Comparison of ENCODE assay signal across 8 cellular contexts in the genomic region with DNA sequence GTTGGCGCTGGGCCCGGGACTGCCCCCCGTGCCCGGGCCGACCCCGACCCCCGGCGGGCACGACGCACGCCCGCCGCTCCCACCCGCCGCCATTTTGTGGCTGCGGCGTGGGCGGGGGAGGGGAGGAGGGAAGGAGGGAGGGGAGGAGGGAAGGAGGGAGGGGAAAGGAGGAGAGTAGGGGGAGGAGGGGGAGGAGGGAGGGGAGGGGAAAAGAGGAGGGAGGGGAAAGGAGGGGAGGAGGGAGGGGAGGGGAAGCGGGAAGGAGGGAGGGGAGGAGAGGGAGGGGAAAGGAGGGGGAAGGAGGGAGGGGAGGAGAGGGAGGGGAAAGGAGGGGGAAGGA. TPM values are rescaled to one million over a fixed set of nuclear protein-coding genes. Genes with fewer than 3 reads are reported as not detected.
A peak's percentile ranks its signal among the peaks of the same experiment; 100 is the strongest.
DNase-seq lines count a peak whose midpoint lies in the region; ATAC-seq and TF ChIP-seq lines count a peak whose summit lies in the region.

A gene (minus strand): TSS at position 104 of the 340 bp plus-strand sequence. CDS start 11 bp downstream, at position 93.

- no peak for ATAC-seq in foreskin keratinocyte
- no peak for ATAC-seq in GM18498 (IDR thresholded peaks at IDR 0.05; ENCODE audit: unreplicated experiment)

- H3K27me3 ChIP-seq in NT2/D1 (ENCODE audit: insufficient read depth, insufficient read length) (no peaks in the 10 kb centered on the region), foreskin keratinocyte (no peaks in the 10 kb centered on the region), neuron (ENCODE audit: insufficient read depth, low read length) (no peaks in the 10 kb centered on the region), tibial artery (no peaks in the 10 kb centered on the region)

- H3K27ac ChIP-seq in foreskin keratinocyte (no peak within 1 kb of the TSS), tibial artery (peak within 1 kb of the TSS; percentile 77 to 84)

- H2AFZ ChIP-seq in neuron (ENCODE audit: low read depth, low read length), result no peak within 1 kb of the TSS

- TF ChIP-seq CTCF in foreskin keratinocyte (conservative IDR thresholded peaks at IDR 0.05) (no peak), tibial artery (IDR thresholded peaks at IDR 0.05) (no peak)

- H3K36me3 ChIP-seq in NT2/D1 (ENCODE audit: insufficient read depth, insufficient read length, low read length), result peaks cover 15% of the 10 kb centered on the region
- H3K36me3 ChIP-seq in neuron (ENCODE audit: insufficient read depth, low read length), result peaks cover 10% of the 10 kb centered on the region
- H3K36me3 ChIP-seq in tibial artery, result peaks cover 0 to 16% (median 0%) of the 10 kb centered on the region in 3 donors

- H3K4me1 ChIP-seq in NT2/D1 (ENCODE audit: insufficient read depth, insufficient read length) (peaks cover 9% of the 10 kb centered on the region), foreskin keratinocyte (no peaks in the 10 kb centered on the region), neuron (ENCODE audit: insufficient read depth, low read length) (peaks cover 7% of the 10 kb centered on the region), tibial artery (peaks cover 4 to 29% (median 23%) of the 10 kb centered on the region in 4 donors)

- intact Hi-C loops in tibial artery (cut with DNase I; ENCODE audit: low total_unique reads), result no loop called here

- H3K9ac ChIP-seq in NT2/D1 (ENCODE audit: insufficient read length, low read depth), result peak within 1 kb of the TSS; percentile 89

- peak; percentile 12 to 46 for DNase-seq in NOMO-1 (lab: John Stamatoyannopoulos, UW; ENCODE audit: unreplicated experiment in 2 of 2)
- DNase-seq in NOMO-1 treated with DMSO at 0.1 percent for 48 hours (lab: John Stamatoyannopoulos, UW; ENCODE audit: unreplicated experiment), result no peak
- no peak for DNase-seq in NT2/D1 (ENCODE audit: low read depth, low spot score)
- peak; percentile 86 for DNase-seq in activated effector memory CD4-positive, alpha-beta T cell treated with anti-CD3 and anti-CD28 coated beads, Interleukin-2, amount 50 U/mL, for 16 hours
- DNase-seq in foreskin keratinocyte, result peak in 1 of 2 donors; percentile 13
- DNase-seq in tibial artery, result peak in 1 of 2 donors; percentile 78

- H3K4me3 ChIP-seq in NT2/D1 (ENCODE audit: insufficient read length, low read depth) (peak within 1 kb of the TSS; percentile 73), neuron (ENCODE audit: low read length) (peak within 1 kb of the TSS; percentile 73), tibial artery (peak within 1 kb of the TSS; percentile 71 to 81)

- no peaks in the 10 kb centered on the region for H3K9me3 ChIP-seq in NT2/D1 (ENCODE audit: insufficient read depth, low read length)
- H3K9me3 ChIP-seq in neuron (ENCODE audit: low read length), result peaks cover 8% of the 10 kb centered on the region
- no peaks in the 10 kb centered on the region for H3K9me3 ChIP-seq in tibial artery

RNA-seq across cellular contexts. Expression of the gene that starts here (rescaled TPM):
- total RNA-seq in foreskin keratinocyte, result 51.2 and 51.7 TPM in 2 replicates
- polyA plus RNA-seq in foreskin keratinocyte, result 49.5 and 51.4 TPM in 2 replicates

Comparison
In these comparisons a context has a peak if more than half of its experiments do, and no peak if none do; other contexts are left out.
1. DNase-seq: peak in NOMO-1 (2 of 2) and activated effector memory CD4-positive, alpha-beta T cell treated with anti-CD3 and anti-CD28 coated beads, Interleukin-2, amount 50 U/mL, for 16 hours (single experiment); none in NOMO-1 treated with DMSO at 0.1 percent for 48 hours (single experiment) and NT2/D1 (single experiment).
2. Peak in every context shown above with its lines, with median percentiles within 50 percentile points of each other: H3K4me3 ChIP-seq.